8 cellular contexts compared by ENCODE assay signal in genomic region chr20:48697845-48698491, GRCh38.
DNase-seq lines count a peak whose midpoint lies in the region; ATAC-seq and TF ChIP-seq lines count a peak whose summit lies in the region.

No MANE protein-coding gene starts in this region.

- H2BK120ac ChIP-seq in neuronal stem cell (ENCODE audit: low read depth, low read length): no peak overlapping the region

- peaks cover 2% of the 10 kb centered on the region for H3K79me1 ChIP-seq in neuronal stem cell (ENCODE audit: low read depth, low read length)

- no peak overlapping the region for H2AFZ ChIP-seq in neuronal stem cell (ENCODE audit: low read length)

- TF ChIP-seq CTCF in GM20000 (IDR thresholded peaks at IDR 0.05; ENCODE audit: extremely low read depth, missing control alignments): no peak

- peak overlapping the region; percentile 54 for H2AK5ac ChIP-seq in neuronal stem cell (ENCODE audit: low read depth, low read length)

- peaks cover 0 to 2% of the 10 kb centered on the region in 2 donors for H3K4me1 ChIP-seq in neuronal stem cell (ENCODE audit: control insufficient read depth in 2 of 2, insufficient read depth in 1 of 2, low read depth in 1 of 2, low read length in 2 of 2)

- peaks cover 0 to 96% of the 10 kb centered on the region in 2 donors for H3K36me3 ChIP-seq in neuronal stem cell (replicated peaks in 1 of 2; ENCODE audit: control insufficient read depth in 2 of 2, insufficient read depth in 2 of 2, low read length in 2 of 2)

- no peak overlapping the region for H3K4me2 ChIP-seq in neuronal stem cell (ENCODE audit: insufficient read depth, low read length, poor library complexity, severe bottlenecking)

- H2BK12ac ChIP-seq in neuronal stem cell (ENCODE audit: low read length): no peak overlapping the region

- H3K4me3 ChIP-seq in neuronal stem cell (ENCODE audit: low read length in 2 of 2): no peak overlapping the region

- no CpG with 5 or more reads among the region's 8 CpGs for WGBS in neuronal stem cell (ENCODE audit: extremely low coverage in 2 of 2, insufficient read length in 2 of 2, insufficient replicate concordance in 1 of 2), 2 donors

- H3K27ac ChIP-seq in epithelial cell of prostate: no peak overlapping the region
- no peak overlapping the region for H3K27ac ChIP-seq in neuronal stem cell (replicated peaks; ENCODE audit: low read length)

- peak overlapping the region; percentile 20 for H2BK15ac ChIP-seq in neuronal stem cell (ENCODE audit: low read length)

- H4K91ac ChIP-seq in neuronal stem cell (ENCODE audit: low read depth, low read length, poor library complexity): no peak overlapping the region

- H2BK5ac ChIP-seq in neuronal stem cell (ENCODE audit: low read length): no peak overlapping the region

- DNase-seq in HK-2 (ENCODE audit: unreplicated experiment) (peak; percentile 55), RPMI7951 (ENCODE audit: low read depth) (peak; percentile 81), epithelial cell of prostate (ENCODE audit: low read depth, low spot score) (peak; percentile 40), neuronal stem cell (ENCODE audit: low spot score) (no peak), GM20000 (ENCODE audit: low spot score) (no peak)
- DNase-seq in stimulated activated CD4-positive, alpha-beta T cell treated with anti-CD3 and anti-CD28 coated beads, Interleukin-15, amount 100 ng/mL, for 24 hours: no peak

- ATAC-seq in HG02571 (IDR thresholded peaks at IDR 0.05; ENCODE audit: unreplicated experiment) (no peak), GM21576 (IDR thresholded peaks at IDR 0.05; ENCODE audit: unreplicated experiment) (no peak)

- peaks cover 0 to 1% of the 10 kb centered on the region in 2 donors for H3K9me3 ChIP-seq in neuronal stem cell (replicated peaks in 1 of 2; ENCODE audit: control insufficient read depth in 2 of 2, insufficient read depth in 1 of 2, low read depth in 1 of 2, low read length in 2 of 2)

- H4K8ac ChIP-seq in neuronal stem cell (ENCODE audit: low read depth, low read length): no peak overlapping the region

- no peaks in the 10 kb centered on the region for H3K27me3 ChIP-seq in neuronal stem cell (ENCODE audit: control insufficient read depth in 3 of 3, insufficient read depth in 3 of 3, low read depth in 1 of 3, low read length in 3 of 3)

- H3K9ac ChIP-seq in neuronal stem cell (ENCODE audit: low read depth, low read length, poor library complexity): peak overlapping the region; percentile 38

- H3K23ac ChIP-seq in neuronal stem cell (ENCODE audit: low read depth, low read length, poor library complexity): no peak overlapping the region

- no peak overlapping the region for H3K4ac ChIP-seq in neuronal stem cell (ENCODE audit: low read length)

- no peak overlapping the region for H3K14ac ChIP-seq in neuronal stem cell (ENCODE audit: low read length)

- peak overlapping the region; percentile 25 for H3K18ac ChIP-seq in neuronal stem cell (ENCODE audit: low read length)

Comparison
In these comparisons a context has a peak if more than half of its experiments do, and no peak if none do; other contexts are left out.
1. DNase-seq: peak in HK-2 (single experiment), RPMI7951 (single experiment) and epithelial cell of prostate (single experiment); none in neuronal stem cell (single experiment), GM20000 (single experiment) and stimulated activated CD4-positive, alpha-beta T cell treated with anti-CD3 and anti-CD28 coated beads, Interleukin-15, amount 100 ng/mL, for 24 hours (single experiment).